ENCODE assay signal across 27 cellular contexts in the genomic region with DNA sequence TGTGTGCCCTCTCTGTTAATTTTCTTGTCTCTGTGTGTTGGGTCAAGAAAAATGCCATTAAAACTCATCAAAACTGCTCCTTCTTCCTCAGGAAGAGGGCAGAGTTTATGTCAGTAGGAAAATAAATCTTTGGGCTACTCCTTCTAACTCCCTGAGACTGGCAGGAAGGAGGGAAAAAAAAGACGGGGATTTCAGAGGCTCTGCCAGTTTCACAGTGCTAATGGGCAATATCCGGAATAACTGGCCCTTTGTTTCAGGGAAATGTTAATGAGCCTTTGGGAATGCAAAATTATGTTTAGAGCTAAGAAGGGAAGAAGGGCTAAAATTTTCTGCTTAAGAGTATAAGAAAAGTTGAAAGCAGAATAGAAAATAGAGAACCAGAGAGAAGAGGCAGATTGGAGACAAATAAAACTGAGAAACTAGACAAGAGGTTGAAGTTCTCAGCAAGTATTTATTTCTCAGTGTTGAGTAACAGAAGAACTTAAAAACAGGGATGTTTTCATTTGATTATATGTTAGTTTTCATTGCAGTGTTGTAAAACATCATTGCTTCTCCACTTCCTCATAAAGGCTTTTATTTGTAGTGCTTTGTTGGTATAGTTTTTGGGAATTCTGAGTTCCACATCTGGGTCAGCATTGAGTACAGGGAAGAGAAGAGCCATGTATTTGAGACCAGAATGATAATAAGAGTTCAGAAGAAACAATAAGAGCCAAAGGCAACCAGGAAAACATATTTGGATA. TPM values are rescaled to one million over a fixed set of nuclear protein-coding genes. Genes with fewer than 3 reads are reported as not detected.
DNase-seq lines count a peak whose midpoint lies in the region; TF ChIP-seq lines count a peak whose summit lies in the region.
"Had no signal": no experiment of that assay in that cellular context is flagged by ENCODE, and none has a peak within 500 bp of the region (broad histone marks: within the 10 kb centered on the region; RNA-seq: fewer than 3 reads in every experiment).

No MANE protein-coding gene starts in this region.

- H3K4me3 Mint-ChIP-seq in brain (peak overlapping the region in 1 of 5 experiments; percentile 56), glutamatergic neuron (ENCODE audit: unreplicated experiment) (peak overlapping the region; percentile 28)
- H3K4me3 Mint-ChIP-seq: activated naive CD4-positive, alpha-beta T cell treated with anti-CD3 and anti-CD28 coated beads, Interleukin-2, amount 50 U/mL, for 24 hours; neural progenitor cell had no signal

- H3K27me3 Mint-ChIP-seq in brain (no peaks in the 10 kb centered on the region), glutamatergic neuron (ENCODE audit: unreplicated experiment) (no peaks in the 10 kb centered on the region)
- H3K27me3 Mint-ChIP-seq: progenitor cell of endocrine pancreas had no signal

- H3K27ac Mint-ChIP-seq in brain (peak overlapping the region in 4 of 5 experiments; percentile 7 to 83 (median 22)), glutamatergic neuron (ENCODE audit: unreplicated experiment) (peak overlapping the region; percentile 83)
- H3K27ac Mint-ChIP-seq: activated naive CD4-positive, alpha-beta T cell treated with anti-CD3 and anti-CD28 coated beads, Interleukin-2, amount 50 U/mL, for 24 hours; neural progenitor cell; progenitor cell of endocrine pancreas had no signal

- H3K36me3 Mint-ChIP-seq in brain (no peaks in the 10 kb centered on the region), glutamatergic neuron (ENCODE audit: unreplicated experiment) (peaks cover 7% of the 10 kb centered on the region)
- H3K36me3 Mint-ChIP-seq: activated naive CD4-positive, alpha-beta T cell treated with anti-CD3 and anti-CD28 coated beads, Interleukin-2, amount 50 U/mL, for 24 hours; neural progenitor cell had no signal

- in situ Hi-C loops in G401 (cut with HindIII; ENCODE audit: low sequenced_read_pairs) = no loop called here

- no peaks in the 10 kb centered on the region for H3K9me3 Mint-ChIP-seq in brain
- H3K9me3 Mint-ChIP-seq in glutamatergic neuron (ENCODE audit: unreplicated experiment) = peaks cover 3% of the 10 kb centered on the region
- H3K9me3 Mint-ChIP-seq: neural progenitor cell had no signal

- DNase-seq in G401 (ENCODE audit: low spot score) (peak; percentile 19), glutamatergic neuron (no peak), putamen (ENCODE audit: low spot score) (peak; percentile 75), T-helper 2 cell (no peak), NCI-H1092 treated with DMSO at 0.1 percent for 48 hours (lab: John Stamatoyannopoulos, UW) (no peak), NCI-H774 (lab: John Stamatoyannopoulos, UW) (no peak)
- no peak for DNase-seq in stimulated activated CD4-positive, alpha-beta T cell treated with anti-CD3 and anti-CD28 coated beads, Interleukin-2, amount 100 ng/mL, for 24 hours
- DNase-seq: activated CD4-positive, alpha-beta T cell treated with anti-CD3 and anti-CD28 coated beads, Interleukin-2, amount 50 U/mL, for 48 hours; activated CD8-positive, alpha-beta memory T cell treated with anti-CD3 and anti-CD28 coated beads, Interleukin-2, amount 50 U/mL, for 4 hours; Calu3; HCEC 1CT; NCI-H1436; NCI-H2107; NCI-H446 treated with DMSO at 0.1 percent for 48 hours; OCI-M1; T-helper 9 cell; testis; WERI-Rb-1 had no signal

- H3K4me1 Mint-ChIP-seq in brain (peaks cover 9% of the 10 kb centered on the region), glutamatergic neuron (ENCODE audit: low read depth, unreplicated experiment) (peaks cover 36% of the 10 kb centered on the region)
- H3K4me1 Mint-ChIP-seq: activated naive CD4-positive, alpha-beta T cell treated with anti-CD3 and anti-CD28 coated beads, Interleukin-2, amount 50 U/mL, for 24 hours; neural progenitor cell had no signal

- TF ChIP-seq CTCF in brain (conservative IDR thresholded peaks at IDR 0.05) (no peak), glutamatergic neuron (IDR thresholded peaks at IDR 0.05; ENCODE audit: partially characterized antibody, unreplicated experiment) (no peak)

RNA-seq across cellular contexts. Expression of a gene that starts 19.8 kb away (rescaled TPM):
- total RNA-seq in G401 (2014; rRNA removed; shearing (Covaris generic)) = not detected in 2 replicates
- 0.85 TPM for polyA plus RNA-seq in brain (ENCODE audit: insufficient read depth, low read depth, low replicate concordance)
- total RNA-seq in glutamatergic neuron (ENCODE audit: unreplicated experiment) = 4.9 TPM
- total RNA-seq: Calu3, MCF 10A, vagina had no signal
- polyA plus RNA-seq: liver had no signal

RNA-seq across cellular contexts. Expression of a gene that starts 57.8 kb away (rescaled TPM):
- total RNA-seq in G401 (2014; rRNA removed; shearing (Covaris generic)) = not detected in 2 replicates
- polyA plus RNA-seq in brain (ENCODE audit: insufficient read depth, low read depth, low replicate concordance) = 0.36 TPM
- not detected for total RNA-seq in glutamatergic neuron (ENCODE audit: unreplicated experiment)
- total RNA-seq: Calu3, Daoy, epithelial cell of proximal tubule, MCF 10A, progenitor cell of endocrine pancreas had no signal
- polyA plus RNA-seq: liver had no signal

Comparison
In these comparisons a context has a peak if more than half of its experiments do, and no peak if none do; other contexts are left out.
1. DNase-seq: peak in G401 (single experiment) and putamen (single experiment); none in glutamatergic neuron (single experiment), T-helper 2 cell (0 of 5), stimulated activated CD4-positive, alpha-beta T cell treated with anti-CD3 and anti-CD28 coated beads, Interleukin-2, amount 100 ng/mL, for 24 hours (0 of 2), NCI-H1092 treated with DMSO at 0.1 percent for 48 hours (single experiment) and NCI-H774 (single experiment).